Comparison of ENCODE assay signal across 19 cellular contexts in the genomic region with DNA sequence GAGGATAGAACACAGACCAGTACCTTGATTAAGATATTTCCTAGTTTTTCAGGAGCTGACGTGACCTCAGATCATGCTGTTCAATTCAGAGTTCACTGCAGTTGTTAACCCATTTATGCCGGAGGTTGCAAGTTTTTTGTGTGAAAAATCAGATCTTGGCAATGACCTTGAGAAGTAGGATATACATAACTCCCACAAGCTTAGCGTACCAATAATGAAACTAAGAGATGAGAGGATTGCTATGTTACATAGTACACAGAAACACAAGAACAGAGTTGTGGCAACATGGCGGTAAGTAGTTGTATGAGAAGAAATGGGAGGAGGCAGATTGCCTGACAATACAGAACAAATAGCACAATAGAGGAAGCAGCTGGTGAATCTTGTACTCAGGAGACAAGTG.
"Had no signal": no experiment of that assay in that cellular context is flagged by ENCODE, and none has a peak within 500 bp of the region (broad histone marks: within the 10 kb centered on the region; RNA-seq: fewer than 3 reads in every experiment).

No MANE protein-coding gene starts in this region.

- H3K27ac Mint-ChIP-seq: activated CD8-positive, alpha-beta T cell treated with anti-CD3 and anti-CD28 coated beads, Interleukin-2, amount 10 ng/mL, durations not matched to agents 7 days and 5 days; nephron had no signal

- ATAC-seq: activated CD8-positive, alpha-beta T cell treated with anti-CD3 and anti-CD28 coated beads, Interleukin-2, amount 10 ng/mL, durations not matched to agents 7 days and 5 days; left colon; lower lobe of right lung; stimulated activated naive CD8-positive, alpha-beta T cell treated with anti-CD3 and anti-CD28 coated beads, Interleukin-15, Interleukin-2, amounts not matched to agents 100 U/mL and 50 U/mL, for 24 hours had no signal

- H3K4me1 Mint-ChIP-seq: nephron had no signal

- H3K4me3 Mint-ChIP-seq: activated CD8-positive, alpha-beta T cell treated with anti-CD3 and anti-CD28 coated beads, Interleukin-2, amount 10 ng/mL, durations not matched to agents 7 days and 5 days; activated naive CD8-positive, alpha-beta T cell; nephron had no signal

- DNase-seq: activated CD4-positive, alpha-beta T cell treated with anti-CD3 and anti-CD28 coated beads for 4 hours; activated CD8-positive, alpha-beta memory T cell treated with anti-CD3 and anti-CD28 coated beads, Interleukin-2, amount 50 U/mL, for 48 hours; activated CD8-positive, alpha-beta T cell treated with anti-CD3 and anti-CD28 coated beads, Interleukin-2, amount 10 ng/mL, durations not matched to agents 7 days and 5 days; activated gamma-delta T cell; activated T-cell treated with anti-CD3 and anti-CD28 coated beads, Interleukin-2, amount 50 U/mL, for 48 hours; amniotic stem cell; foreskin fibroblast; islet precursor cell; left colon; lower lobe of right lung; occipital lobe; stimulated activated CD4-positive, alpha-beta T cell treated with anti-CD3 and anti-CD28 coated beads, Interleukin-12 subunit alpha, Interleukin-12 subunit beta, amount 100 ng/mL, for 4 hours; stimulated activated CD4-positive, alpha-beta T cell treated with anti-CD3 and anti-CD28 coated beads, Interleukin-2, amount 100 ng/mL, for 24 hours; stimulated activated naive CD8-positive, alpha-beta T cell treated with anti-CD3 and anti-CD28 coated beads, Interleukin-15, Interleukin-2, amounts not matched to agents 100 U/mL and 50 U/mL, for 24 hours; substantia nigra; SW 1271; tibial artery had no signal

- H3K27me3 Mint-ChIP-seq: activated naive CD8-positive, alpha-beta T cell had no signal
